Comparison of ENCODE assay signal across 13 cellular contexts in the genomic region with DNA sequence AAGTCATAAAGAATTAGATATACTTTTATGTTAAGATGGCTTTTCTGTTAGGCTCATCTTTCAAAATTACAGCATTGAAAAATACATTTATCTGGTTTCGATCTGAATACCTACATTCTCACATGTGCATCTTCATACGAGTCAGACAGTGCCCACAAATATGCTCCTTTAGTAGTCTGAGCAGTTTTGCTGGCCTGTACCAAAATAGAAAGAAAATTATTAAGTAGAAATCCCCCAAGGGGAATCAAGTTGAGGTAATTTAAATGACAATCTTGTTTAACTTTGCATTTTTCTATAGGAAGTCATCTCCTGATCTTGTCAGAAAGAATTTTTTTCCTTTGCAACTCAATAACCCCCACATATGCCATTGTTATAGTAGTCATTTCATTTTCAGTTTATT.
DNase-seq lines count a peak whose midpoint lies in the region; ATAC-seq and TF ChIP-seq lines count a peak whose summit lies in the region.
"Had no signal": no experiment of that assay in that cellular context is flagged by ENCODE, and none has a peak within 500 bp of the region (broad histone marks: within the 10 kb centered on the region; RNA-seq: fewer than 3 reads in every experiment).

No MANE protein-coding gene starts in this region.

- 87 to 100% methylated on average over 1 to 2 of the region's 2 CpGs for WGBS in endodermal cell (ENCODE audit: insufficient coverage in 1 of 2, insufficient read length in 1 of 2), 2 experiments

- H3K9me3 ChIP-seq in endodermal cell (ENCODE audit: control insufficient read depth, low read length) = no peaks in the 10 kb centered on the region
- H3K9me3 ChIP-seq: ascending aorta had no signal

- ATAC-seq in GM18907 (IDR thresholded peaks at IDR 0.05; ENCODE audit: unreplicated experiment) (peak; percentile 69), HG02571 (IDR thresholded peaks at IDR 0.05; ENCODE audit: unreplicated experiment) (peak; percentile 75), HG03378 (IDR thresholded peaks at IDR 0.05; ENCODE audit: unreplicated experiment) (peak; percentile 79), foreskin keratinocyte (no peak), GM19324 (IDR thresholded peaks at IDR 0.05; ENCODE audit: low FRiP score, unreplicated experiment) (no peak)
- ATAC-seq: stimulated activated naive CD8-positive, alpha-beta T cell treated with anti-CD3 and anti-CD28 coated beads, Interleukin-15, amount 100 ng/mL, for 72 hours had no signal

- no peaks in the 10 kb centered on the region for H3K36me3 Mint-ChIP-seq in endodermal cell (ENCODE audit: low read depth)

- DNase-seq in foreskin keratinocyte (peak; percentile 40 to 68), DMS153 (lab: John Stamatoyannopoulos, UW) (no peak), endodermal cell (no peak), HuH-7.5 (ENCODE audit: low spot score) (no peak)
- DNase-seq: NCI-H2227 treated with DMSO at 0.1 percent for 48 hours; stimulated activated CD4-positive, alpha-beta T cell treated with anti-CD3 and anti-CD28 coated beads, Interleukin-4, amount 100 ng/mL, for 24 hours; stimulated activated naive CD8-positive, alpha-beta T cell treated with anti-CD3 and anti-CD28 coated beads, Interleukin-15, amount 100 ng/mL, for 72 hours; T1000 had no signal

- no peak overlapping the region for H3K4me3 Mint-ChIP-seq in endodermal cell
- H3K4me3 Mint-ChIP-seq: stimulated activated naive CD8-positive, alpha-beta T cell treated with anti-CD3 and anti-CD28 coated beads, Interleukin-15, amount 100 ng/mL, for 72 hours had no signal

- H3K27ac ChIP-seq in foreskin keratinocyte (no peak overlapping the region), endodermal cell (ENCODE audit: low read depth, low read length) (no peak overlapping the region)
- H3K27ac ChIP-seq: ascending aorta had no signal

- H3K27ac Mint-ChIP-seq in endodermal cell = no peak overlapping the region
- H3K27ac Mint-ChIP-seq: stimulated activated naive CD8-positive, alpha-beta T cell treated with anti-CD3 and anti-CD28 coated beads, Interleukin-15, amount 100 ng/mL, for 72 hours had no signal

- no peak overlapping the region for H3K9ac ChIP-seq in endodermal cell (ENCODE audit: extremely low read depth, low read length, poor library complexity, severe bottlenecking)

- TF ChIP-seq CTCF in foreskin keratinocyte (conservative IDR thresholded peaks at IDR 0.05) (no peak), endodermal cell (conservative IDR thresholded peaks at IDR 0.05) (no peak)

- H3K4me1 ChIP-seq in foreskin keratinocyte (no peaks in the 10 kb centered on the region), endodermal cell (ENCODE audit: control insufficient read depth, insufficient read depth, low read length) (no peaks in the 10 kb centered on the region)
- H3K4me1 ChIP-seq: ascending aorta had no signal

- H3K4me1 Mint-ChIP-seq in endodermal cell = peaks cover 4% of the 10 kb centered on the region

- H3K9me3 Mint-ChIP-seq in endodermal cell = no peaks in the 10 kb centered on the region
- H3K9me3 Mint-ChIP-seq: stimulated activated naive CD8-positive, alpha-beta T cell treated with anti-CD3 and anti-CD28 coated beads, Interleukin-15, amount 100 ng/mL, for 72 hours had no signal

- no peaks in the 10 kb centered on the region for H3K27me3 Mint-ChIP-seq in endodermal cell (ENCODE audit: insufficient read depth)
- H3K27me3 Mint-ChIP-seq: stimulated activated naive CD8-positive, alpha-beta T cell treated with anti-CD3 and anti-CD28 coated beads, Interleukin-15, amount 100 ng/mL, for 72 hours had no signal

- no peaks in the 10 kb centered on the region for H3K36me3 ChIP-seq in endodermal cell (ENCODE audit: control insufficient read depth, insufficient read depth, low read length)
- H3K36me3 ChIP-seq: ascending aorta had no signal

- H3K27me3 ChIP-seq in foreskin keratinocyte (no peaks in the 10 kb centered on the region), endodermal cell (ENCODE audit: control insufficient read depth, insufficient read depth, low read length, poor library complexity, severe bottlenecking) (no peaks in the 10 kb centered on the region)
- H3K27me3 ChIP-seq: ascending aorta had no signal

- no peak overlapping the region for H3K4me3 ChIP-seq in endodermal cell (ENCODE audit: low read length)
- H3K4me3 ChIP-seq: ascending aorta had no signal

Comparison
In these comparisons a context has a peak if more than half of its experiments do, and no peak if none do; other contexts are left out.
1. ATAC-seq: peak in GM18907 (single experiment), HG02571 (single experiment) and HG03378 (single experiment); none in foreskin keratinocyte (single experiment) and GM19324 (single experiment).
2. DNase-seq: peak in foreskin keratinocyte (2 of 2); none in DMS153 (single experiment), endodermal cell (single experiment) and HuH-7.5 (single experiment).